22 cellular contexts compared by ENCODE assay signal in the genomic region with DNA sequence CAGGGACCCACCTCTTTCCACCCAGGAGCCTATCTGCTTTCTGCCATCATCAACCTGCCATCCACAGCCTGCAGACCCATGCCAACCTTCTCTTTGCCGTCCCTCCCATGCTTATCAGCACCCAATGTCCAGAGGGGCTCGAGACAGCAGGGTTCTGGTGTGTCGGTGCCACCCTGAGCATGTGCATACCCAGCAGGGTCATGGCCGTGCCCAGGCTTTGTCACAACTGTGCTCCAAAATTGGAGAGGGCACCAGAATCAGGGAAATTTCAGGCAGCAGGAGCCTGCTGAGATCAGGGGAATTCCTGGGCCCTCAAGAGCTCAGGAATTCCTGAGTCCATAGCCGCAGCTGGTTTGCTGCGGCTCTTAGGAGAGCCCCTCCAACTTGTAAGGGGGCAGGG.
"Had no signal": no experiment of that assay in that cellular context is flagged by ENCODE, and none has a peak within 500 bp of the region (broad histone marks: within the 10 kb centered on the region; RNA-seq: fewer than 3 reads in every experiment).

No MANE protein-coding gene starts in this region.

- H3K4me3 ChIP-seq: coronary artery, dorsolateral prefrontal cortex, esophagus squamous epithelium, gastrocnemius medialis, heart right ventricle, left lung, lower lobe of right lung had no signal

- H3K4me1 ChIP-seq: esophagus squamous epithelium, gastrocnemius medialis, heart right ventricle, left lung, lower lobe of right lung had no signal

- H3K9me3 ChIP-seq: gastrocnemius medialis had no signal

- DNase-seq: dermis blood vessel endothelial cell; dorsolateral prefrontal cortex; effector CD4-positive, alpha-beta T cell; effector memory CD4-positive, alpha-beta T cell; erythroblast; esophagus squamous epithelium; foreskin fibroblast; foreskin melanocyte; gastrocnemius medialis; glutamatergic neuron; head of caudate nucleus; heart right ventricle; hippocampal formation; left cardiac atrium; left lung; left ventricle myocardium superior; lower lobe of right lung; mesendoderm; midbrain had no signal

- H3K36me3 ChIP-seq: esophagus squamous epithelium, gastrocnemius medialis, heart right ventricle, left lung, lower lobe of right lung had no signal

- H3K27me3 ChIP-seq: dorsolateral prefrontal cortex, esophagus squamous epithelium, gastrocnemius medialis, heart right ventricle, left lung had no signal

- ATAC-seq: esophagus mucosa, gastrocnemius medialis, heart right ventricle, left cardiac atrium, left lung, left ventricle myocardium superior, lower lobe of right lung had no signal

- H3K27ac ChIP-seq: coronary artery, dorsolateral prefrontal cortex, epithelial cell of prostate, esophagus squamous epithelium, gastrocnemius medialis, heart right ventricle, left lung, lower lobe of right lung had no signal
